1 cellular context compared by ENCODE assay signal in the genomic region with DNA sequence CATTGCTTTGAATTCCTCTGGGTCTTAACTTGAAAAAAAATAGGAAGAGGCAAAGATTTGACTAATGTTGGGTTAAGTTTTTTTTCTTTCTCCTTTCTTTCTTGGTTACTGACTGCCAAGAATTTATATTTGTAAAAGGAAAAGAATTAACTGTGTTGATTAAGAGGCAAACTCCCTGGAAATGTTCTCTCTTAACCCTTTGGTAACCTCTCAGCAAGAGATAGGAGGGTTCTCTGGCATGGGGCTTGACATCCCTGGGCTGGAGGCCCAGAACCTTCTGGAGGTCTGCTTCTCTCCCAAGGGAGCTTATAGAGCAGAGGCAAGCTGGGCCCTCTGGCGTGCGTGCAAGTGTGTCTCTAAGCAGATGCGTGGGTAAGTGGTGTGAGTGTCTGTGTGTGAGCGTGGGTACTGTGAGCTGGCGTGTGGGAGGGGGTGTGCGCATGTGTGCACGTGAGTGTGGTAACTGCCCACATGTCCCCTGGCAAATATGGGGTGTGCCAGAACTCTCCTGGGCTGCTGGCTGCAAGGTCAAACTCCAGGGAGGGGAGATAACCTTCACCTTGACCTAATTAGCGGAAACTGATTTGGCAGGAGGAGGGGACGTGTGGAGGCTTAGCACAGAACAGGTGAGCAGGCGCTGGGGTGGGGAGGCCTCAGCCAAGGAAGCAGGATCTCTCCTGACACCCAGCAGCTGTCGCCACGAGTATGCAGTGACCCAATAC.
TF ChIP-seq lines count a peak whose summit lies in the region.

No MANE protein-coding gene starts in this region.

TF ChIP-seq in HepG2, 621 proteins besides CTCF, POLR2A, EP300 and RAD21 (continued from another document):
- TF ChIP-seq, protein P1, sequence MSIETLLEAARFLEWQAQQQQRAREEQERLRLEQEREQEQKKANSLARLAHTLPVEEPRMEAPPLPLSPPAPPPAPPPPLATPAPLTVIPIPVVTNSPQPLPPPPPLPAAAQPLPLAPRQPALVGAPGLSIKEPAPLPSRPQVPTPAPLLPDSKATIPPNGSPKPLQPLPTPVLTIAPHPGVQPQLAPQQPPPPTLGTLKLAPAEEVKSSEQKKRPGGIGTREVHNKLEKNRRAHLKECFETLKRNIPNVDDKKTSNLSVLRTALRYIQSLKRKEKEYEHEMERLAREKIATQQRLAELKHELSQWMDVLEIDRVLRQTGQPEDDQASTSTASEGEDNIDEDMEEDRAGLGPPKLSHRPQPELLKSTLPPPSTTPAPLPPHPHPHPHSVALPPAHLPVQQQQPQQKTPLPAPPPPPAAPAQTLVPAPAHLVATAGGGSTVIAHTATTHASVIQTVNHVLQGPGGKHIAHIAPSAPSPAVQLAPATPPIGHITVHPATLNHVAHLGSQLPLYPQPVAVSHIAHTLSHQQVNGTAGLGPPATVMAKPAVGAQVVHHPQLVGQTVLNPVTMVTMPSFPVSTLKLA (IDR thresholded peaks at IDR 0.05): peak; percentile 76
TF ChIP-seq in HepG2: peak in this region for 1.
